ENCODE assay signal across 10 cellular contexts in genomic region chr9:89923961-89924504, GRCh38.
A peak's percentile ranks its signal among the peaks of the same experiment; 100 is the strongest.
DNase-seq lines count a peak whose midpoint lies in the region; ATAC-seq and TF ChIP-seq lines count a peak whose summit lies in the region.
"Had no signal": no experiment of that assay in that cellular context is flagged by ENCODE, and none has a peak within 500 bp of the region (broad histone marks: within the 10 kb centered on the region; RNA-seq: fewer than 3 reads in every experiment).

No MANE protein-coding gene starts in this region.

- no peaks in the 10 kb centered on the region for H3K9me3 ChIP-seq in fibroblast of lung (ENCODE audit: control insufficient read depth, insufficient read depth, low read depth, low read length)

- H3K27me3 ChIP-seq in fibroblast of lung (ENCODE audit: control insufficient read depth, insufficient read depth, low read length), result peaks cover 3% of the 10 kb centered on the region

- no peak overlapping the region for H2AFZ ChIP-seq in fibroblast of lung (ENCODE audit: low read length)

- no peak overlapping the region for H3K4me3 Mint-ChIP-seq in natural killer cell

- H3K4me3 ChIP-seq in fibroblast of lung (replicated peaks in 1 of 4; ENCODE audit: control extremely low read depth in 1 of 4, insufficient read depth in 1 of 4, low read depth in 3 of 4, low read length in 4 of 4), result no peak overlapping the region

- intact Hi-C loops in natural killer cell (cut with micrococcal nuclease), result loop anchor here (5.0 kb wide), 1 partner anchor 322 kb away; no protein-coding TSS in a partner anchor

- no peaks in the 10 kb centered on the region for H4K20me1 ChIP-seq in fibroblast of lung (ENCODE audit: control insufficient read depth, extremely low read depth, insufficient read depth, low read length)

- ATAC-seq in natural killer cell, result no peak
- no peak for ATAC-seq in HG02763 (IDR thresholded peaks at IDR 0.05; ENCODE audit: unreplicated experiment)

- no peaks in the 10 kb centered on the region for H3K36me3 ChIP-seq in fibroblast of lung (ENCODE audit: control insufficient read depth, insufficient read depth, low read length)

- peaks cover 0 to 7% of the 10 kb centered on the region in 2 donors for H3K4me1 Mint-ChIP-seq in natural killer cell

- H3K27ac ChIP-seq in fibroblast of lung (ENCODE audit: insufficient read depth, low read length), result no peak overlapping the region

- peaks cover 30 to 36% of the 10 kb centered on the region in 2 donors for H3K27me3 Mint-ChIP-seq in natural killer cell (ENCODE audit: low read depth in 2 of 2)

- TF ChIP-seq CTCF in fibroblast of lung (conservative IDR thresholded peaks at IDR 0.05 in 1 of 2, IDR thresholded peaks at IDR 0.05 in 1 of 2; ENCODE audit: low read depth in 1 of 2, low read length in 2 of 2) (peak in 1 of 2 donors; percentile 3), natural killer cell (IDR thresholded peaks at IDR 0.05) (no peak)

- no peaks in the 10 kb centered on the region for H3K9me3 Mint-ChIP-seq in natural killer cell

- no peak overlapping the region for H3K9ac ChIP-seq in fibroblast of lung (ENCODE audit: insufficient read depth, low read length)

- no peak overlapping the region for H3K27ac Mint-ChIP-seq in natural killer cell

- H3K4me2 ChIP-seq in fibroblast of lung (ENCODE audit: extremely low read depth, insufficient read depth, low read length), result no peak overlapping the region

- peak; percentile 13 for DNase-seq in LHCN-M2 (ENCODE audit: low read depth)
- DNase-seq in activated CD4-positive, alpha-beta T cell treated with anti-CD3 and anti-CD28 coated beads, Interleukin-2, amount 50 U/mL, for 1 hour, result peak; percentile 6
- DNase-seq in fibroblast of lung (ENCODE audit: low read depth in 2 of 2), result peak; percentile 7 to 48
- peak; percentile 25 to 65 for DNase-seq in stimulated activated CD4-positive, alpha-beta T cell treated with anti-CD3 and anti-CD28 coated beads, Interleukin-4, amount 100 ng/mL, for 4 hours
- no peak for DNase-seq in OCI-M2 (lab: John Stamatoyannopoulos, UW; ENCODE audit: unreplicated experiment)
- DNase-seq in NCI-H1436 treated with DMSO at 0.1 percent for 48 hours (lab: John Stamatoyannopoulos, UW), result no peak
- DNase-seq in natural killer cell, result no peak
- DNase-seq: activated CD4-positive, CD25-positive, alpha-beta regulatory T cell; NCI-H146 had no signal

- no peaks in the 10 kb centered on the region for H3K79me2 ChIP-seq in fibroblast of lung (ENCODE audit: control insufficient read depth, insufficient read depth, low read length)

- no peaks in the 10 kb centered on the region for H3K4me1 ChIP-seq in fibroblast of lung (ENCODE audit: control insufficient read depth, extremely low read depth, insufficient read depth, low read length)

- no peaks in the 10 kb centered on the region for H3K36me3 Mint-ChIP-seq in natural killer cell

Comparison
In these comparisons a context has a peak if more than half of its experiments do, and no peak if none do; other contexts are left out.
1. DNase-seq: peak in LHCN-M2 (single experiment), activated CD4-positive, alpha-beta T cell treated with anti-CD3 and anti-CD28 coated beads, Interleukin-2, amount 50 U/mL, for 1 hour (single experiment), fibroblast of lung (2 of 2) and stimulated activated CD4-positive, alpha-beta T cell treated with anti-CD3 and anti-CD28 coated beads, Interleukin-4, amount 100 ng/mL, for 4 hours (2 of 2); none in OCI-M2 (single experiment), NCI-H1436 treated with DMSO at 0.1 percent for 48 hours (single experiment) and natural killer cell (single experiment).